ENCODE assay signal across 21 cellular contexts in the genomic region with DNA sequence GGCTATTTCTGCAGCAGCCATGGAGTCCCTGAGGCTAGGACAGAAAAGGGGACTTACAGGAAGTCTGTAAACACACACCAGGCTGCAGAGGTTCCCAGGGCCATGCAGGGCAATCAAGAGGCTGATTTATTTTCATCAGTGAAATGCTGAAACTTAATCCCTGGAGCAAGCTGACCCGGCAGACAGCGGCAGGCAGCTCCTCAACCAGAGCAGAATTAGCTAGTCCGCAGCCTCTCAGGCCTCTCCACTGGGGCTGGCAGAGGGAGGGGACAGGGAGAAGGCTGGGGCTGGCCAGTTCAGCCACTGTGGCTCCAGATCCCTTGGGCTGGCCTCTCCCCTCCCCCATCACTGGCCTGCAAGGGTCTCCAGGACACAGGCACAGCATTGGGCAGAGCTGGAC.
DNase-seq lines count a peak whose midpoint lies in the region; ATAC-seq and TF ChIP-seq lines count a peak whose summit lies in the region.
"Had no signal": no experiment of that assay in that cellular context is flagged by ENCODE, and none has a peak within 500 bp of the region (broad histone marks: within the 10 kb centered on the region; RNA-seq: fewer than 3 reads in every experiment).

No MANE protein-coding gene starts in this region.

- no peak overlapping the region for H2BK15ac ChIP-seq in H9 (ENCODE audit: low read depth, low read length)
- no peak overlapping the region for H2BK15ac ChIP-seq in mesendoderm (replicated peaks; ENCODE audit: low read depth)

- peaks cover 19 to 32% of the 10 kb centered on the region in 2 experiments for H3K4me1 Mint-ChIP-seq in H9
- H3K4me1 Mint-ChIP-seq: activated CD4-positive, alpha-beta T cell treated with anti-CD3 and anti-CD28 coated beads, Interleukin-2, amount 10 ng/mL, durations not matched to agents 24 days and 14 days had no signal

- WGBS in H9 (ENCODE audit: extremely low coverage, insufficient read length, low lambda C conversion rate): no CpG with 5 or more reads among the region's 3 CpGs
- no CpG with 5 or more reads among the region's 3 CpGs for WGBS in mesendoderm (ENCODE audit: extremely low coverage, insufficient coverage, low lambda C conversion rate)
- WGBS in smooth muscle cell (ENCODE audit: low lambda C conversion rate): 12% methylated on average over 3 of the region's 3 CpGs

- no peak overlapping the region for H2AK5ac ChIP-seq in H9 (ENCODE audit: insufficient read length, low read length)
- H2AK5ac ChIP-seq in mesendoderm (ENCODE audit: low read length): no peak overlapping the region

- peaks cover 2% of the 10 kb centered on the region; the same call in 1 of the 2 replicates for H3K27me3 Mint-ChIP-seq in H9 (ENCODE audit: low read depth)
- H3K27me3 Mint-ChIP-seq: activated CD4-positive, alpha-beta T cell treated with anti-CD3 and anti-CD28 coated beads, Interleukin-2, amount 10 ng/mL, durations not matched to agents 24 days and 14 days; activated naive CD8-positive, alpha-beta T cell treated with anti-CD3 and anti-CD28 coated beads, Interleukin-2, amount 50 U/mL, for 24 hours had no signal

- H2BK120ac ChIP-seq in H9 (ENCODE audit: low read depth, low read length, poor library complexity, severe bottlenecking) (no peak overlapping the region), mesendoderm (ENCODE audit: low read depth, low read length) (no peak overlapping the region)

- no peaks in the 10 kb centered on the region for H3K9me3 Mint-ChIP-seq in H9
- H3K9me3 Mint-ChIP-seq: activated CD4-positive, alpha-beta T cell treated with anti-CD3 and anti-CD28 coated beads, Interleukin-2, amount 10 ng/mL, durations not matched to agents 24 days and 14 days; activated naive CD8-positive, alpha-beta T cell treated with anti-CD3 and anti-CD28 coated beads, Interleukin-2, amount 50 U/mL, for 24 hours; activated T-helper 2 cell treated with anti-CD3 and anti-CD28 coated beads, Interferon-gamma antibody, Interleukin-2, Interleukin-4, amounts not matched to agents 10 μg/mL and 5 μg/mL and 100 μg/mL, durations not matched to agents 14 hours and 24 hours and 36 hours; T-cell had no signal

- H3K4ac ChIP-seq in H9 (ENCODE audit: low read depth, low read length): no peak overlapping the region
- H3K4ac ChIP-seq in mesendoderm (ENCODE audit: low read depth, low read length): no peak overlapping the region

- H4K5ac ChIP-seq in H9 (ENCODE audit: insufficient read length, low read depth, low read length) (no peak overlapping the region), mesendoderm (ENCODE audit: low read length) (no peak overlapping the region)

- TF ChIP-seq CTCF in H9 (conservative IDR thresholded peaks at IDR 0.05) (no peak), smooth muscle cell (IDR thresholded peaks at IDR 0.05; ENCODE audit: borderline replicate concordance, insufficient read depth, poor library complexity, severe bottlenecking) (no peak)

- no peaks in the 10 kb centered on the region for H3K36me3 Mint-ChIP-seq in H9 (ENCODE audit: insufficient read depth in 1 of 3, low read depth in 3 of 3)
- H3K36me3 Mint-ChIP-seq: T-cell had no signal

- H2BK12ac ChIP-seq in H9 (ENCODE audit: insufficient read length, low read depth, low read length): no peak overlapping the region

- no peak overlapping the region for H3T11ph ChIP-seq in H9 (ENCODE audit: low read length)

- H3K4me3 ChIP-seq in mesendoderm (ENCODE audit: low read length) (no peak overlapping the region), smooth muscle cell (no peak overlapping the region)
- H3K4me3 ChIP-seq: ovary, right lobe of liver, thyroid gland had no signal

- no peaks in the 10 kb centered on the region for H3K23me2 ChIP-seq in H9 (ENCODE audit: insufficient read length, low read depth, low read length, poor library complexity, severe bottlenecking)

- H3K23ac ChIP-seq in H9 (ENCODE audit: insufficient read length, low read depth, low read length) (no peak overlapping the region), mesendoderm (ENCODE audit: low read length) (peak overlapping the region; percentile 57)

- H3K4me2 ChIP-seq in H9 (ENCODE audit: insufficient read depth, insufficient read length, low read length) (no peak overlapping the region), mesendoderm (ENCODE audit: low read length) (no peak overlapping the region), smooth muscle cell (no peak overlapping the region)

- H3K56ac ChIP-seq in H9 (ENCODE audit: insufficient read length, low read depth, low read length) (no peak overlapping the region), mesendoderm (ENCODE audit: low read length) (no peak overlapping the region)

- peak overlapping the region; percentile 62; the same call in 1 of the 2 replicates for H3K14ac ChIP-seq in H9 (ENCODE audit: insufficient read depth, low read length)

- H4K20me1 ChIP-seq in H9 (ENCODE audit: control insufficient read depth, insufficient read depth, insufficient read length) (no peaks in the 10 kb centered on the region), smooth muscle cell (ENCODE audit: low read depth) (peaks cover 98% of the 10 kb centered on the region)

- DNase-seq in H9 (no peak), SK-N-DZ (ENCODE audit: low spot score) (peak; percentile 22), mesendoderm (no peak), smooth muscle cell (lab: John Stamatoyannopoulos, UW; ENCODE audit: unreplicated experiment) (no peak), C1 segment of cervical spinal cord (lab: John Stamatoyannopoulos, UW) (no peak)
- no peak for DNase-seq in stimulated activated CD4-positive, alpha-beta T cell treated with anti-CD3 and anti-CD28 coated beads, Interleukin-15, amount 100 ng/mL, for 24 hours
- DNase-seq: activated CD4-positive, alpha-beta T cell treated with anti-CD3 and anti-CD28 coated beads, Interleukin-2, amount 10 ng/mL, durations not matched to agents 24 days and 14 days; activated naive CD8-positive, alpha-beta T cell treated with anti-CD3 and anti-CD28 coated beads, Interleukin-2, amount 50 U/mL, for 24 hours; COR-L47; cortex of kidney; head of caudate nucleus; NCI-H2171 treated with DMSO at 0.1 percent for 48 hours; NCI-H526 treated with DMSO at 0.1 percent for 48 hours; ovary; right lobe of liver; stimulated activated CD4-positive, alpha-beta T cell treated with anti-CD3 and anti-CD28 coated beads, Interleukin-1b, Interleukin-23, amount 100 ng/mL, for 48 hours; stimulated activated naive CD4-positive, alpha-beta T cell treated with Interleukin-2 at 50 U/mL for 16 hours; T-cell; thyroid gland had no signal

- no peak for ATAC-seq in HG03432 (IDR thresholded peaks at IDR 0.05; ENCODE audit: unreplicated experiment)
- ATAC-seq: activated naive CD8-positive, alpha-beta T cell treated with anti-CD3 and anti-CD28 coated beads, Interleukin-2, amount 50 U/mL, for 24 hours; T-cell had no signal

- H2BK5ac ChIP-seq in H9 (ENCODE audit: insufficient read length, low read length) (no peak overlapping the region), mesendoderm (ENCODE audit: low read length) (no peak overlapping the region)

- no peak overlapping the region for H3K4me3 Mint-ChIP-seq in H9
- H3K4me3 Mint-ChIP-seq: activated CD4-positive, alpha-beta T cell treated with anti-CD3 and anti-CD28 coated beads, Interleukin-2, amount 10 ng/mL, durations not matched to agents 24 days and 14 days; activated naive CD8-positive, alpha-beta T cell treated with anti-CD3 and anti-CD28 coated beads, Interleukin-2, amount 50 U/mL, for 24 hours; T-cell had no signal

- peak overlapping the region in 1 of 3 experiments; percentile 66; a peak in 2 of 7 replicates for H3K27ac Mint-ChIP-seq in H9
- H3K27ac Mint-ChIP-seq: activated CD4-positive, alpha-beta T cell treated with anti-CD3 and anti-CD28 coated beads, Interleukin-2, amount 10 ng/mL, durations not matched to agents 24 days and 14 days; activated naive CD8-positive, alpha-beta T cell treated with anti-CD3 and anti-CD28 coated beads, Interleukin-2, amount 50 U/mL, for 24 hours; activated T-helper 2 cell treated with anti-CD3 and anti-CD28 coated beads, Interferon-gamma antibody, Interleukin-2, Interleukin-4, amounts not matched to agents 10 μg/mL and 5 μg/mL and 100 μg/mL, durations not matched to agents 14 hours and 24 hours and 36 hours; T-cell had no signal

- no peaks in the 10 kb centered on the region for H3K36me3 ChIP-seq in mesendoderm (ENCODE audit: control insufficient read depth, insufficient read depth, low read length)
- H3K36me3 ChIP-seq in smooth muscle cell (ENCODE audit: low read depth): no peaks in the 10 kb centered on the region
- H3K36me3 ChIP-seq: ovary had no signal

- H3K79me2 ChIP-seq in H9 (ENCODE audit: insufficient read depth, low read length): no peaks in the 10 kb centered on the region
- H3K79me2 ChIP-seq in mesendoderm (ENCODE audit: control insufficient read depth, insufficient read depth, low read length): no peaks in the 10 kb centered on the region
- no peaks in the 10 kb centered on the region for H3K79me2 ChIP-seq in smooth muscle cell (ENCODE audit: low read depth)

- no peaks in the 10 kb centered on the region for H3K9me3 ChIP-seq in H9 (ENCODE audit: control insufficient read depth, low read depth, low read length)
- no peaks in the 10 kb centered on the region for H3K9me3 ChIP-seq in smooth muscle cell (replicated peaks; ENCODE audit: low read depth)
- H3K9me3 ChIP-seq: ovary, right lobe of liver, thyroid gland had no signal

- H3K9ac ChIP-seq in H9 (ENCODE audit: extremely low read depth, insufficient read length, low read length): no peak overlapping the region
- H3K9ac ChIP-seq in mesendoderm (ENCODE audit: low read length): no peak overlapping the region
- H3K9ac ChIP-seq in smooth muscle cell (ENCODE audit: low read depth): no peak overlapping the region

- H3K79me1 ChIP-seq in H9 (ENCODE audit: insufficient read depth, low read depth, low read length, poor library complexity, severe bottlenecking) (no peaks in the 10 kb centered on the region), mesendoderm (ENCODE audit: low read length) (no peaks in the 10 kb centered on the region)

- peaks cover 39% of the 10 kb centered on the region for H3F3A ChIP-seq in smooth muscle cell (ENCODE audit: low read depth)

- H4K8ac ChIP-seq in H9 (replicated peaks; ENCODE audit: insufficient read length, low read depth, low read length) (no peak overlapping the region), mesendoderm (ENCODE audit: low read depth, low read length) (no peak overlapping the region)

- H3K27ac ChIP-seq in H9 (ENCODE audit: insufficient read length, low read depth, low read length) (no peak overlapping the region), mesendoderm (ENCODE audit: low read depth, low read length) (no peak overlapping the region), smooth muscle cell (ENCODE audit: low read depth) (peak overlapping the region; percentile 36)
- H3K27ac ChIP-seq: ovary, right lobe of liver, thyroid gland had no signal

- no peaks in the 10 kb centered on the region; the same call in 1 of the 2 replicates for H3K4me1 ChIP-seq in H9 (ENCODE audit: insufficient read depth, low read length)
- peaks cover 4% of the 10 kb centered on the region for H3K4me1 ChIP-seq in mesendoderm (ENCODE audit: control insufficient read depth, low read depth, low read length)
- peaks cover 11% of the 10 kb centered on the region for H3K4me1 ChIP-seq in smooth muscle cell (ENCODE audit: low read depth)
- H3K4me1 ChIP-seq: right lobe of liver, thyroid gland had no signal

- H2AFZ ChIP-seq in H9 (ENCODE audit: low read length) (no peak overlapping the region), smooth muscle cell (ENCODE audit: low read depth) (no peak overlapping the region)

- H3K18ac ChIP-seq in H9 (ENCODE audit: insufficient read length, low read depth, low read length) (no peak overlapping the region), mesendoderm (ENCODE audit: low read length) (no peak overlapping the region)

- H3K27me3 ChIP-seq in H9 (ENCODE audit: insufficient read depth, low read length): no peaks in the 10 kb centered on the region
- no peaks in the 10 kb centered on the region for H3K27me3 ChIP-seq in mesendoderm (ENCODE audit: insufficient read depth, low read length, poor library complexity)
- no peaks in the 10 kb centered on the region for H3K27me3 ChIP-seq in smooth muscle cell (ENCODE audit: low read depth)
- H3K27me3 ChIP-seq: ovary, right lobe of liver, thyroid gland had no signal

- no peak overlapping the region for H2BK20ac ChIP-seq in H9 (ENCODE audit: low read depth, low read length, poor library complexity, severe bottlenecking)

- H4K91ac ChIP-seq in H9 (ENCODE audit: insufficient read length, low read depth, low read length): no peak overlapping the region
